Comparison of ENCODE assay signal across 8 cellular contexts in the genomic region with DNA sequence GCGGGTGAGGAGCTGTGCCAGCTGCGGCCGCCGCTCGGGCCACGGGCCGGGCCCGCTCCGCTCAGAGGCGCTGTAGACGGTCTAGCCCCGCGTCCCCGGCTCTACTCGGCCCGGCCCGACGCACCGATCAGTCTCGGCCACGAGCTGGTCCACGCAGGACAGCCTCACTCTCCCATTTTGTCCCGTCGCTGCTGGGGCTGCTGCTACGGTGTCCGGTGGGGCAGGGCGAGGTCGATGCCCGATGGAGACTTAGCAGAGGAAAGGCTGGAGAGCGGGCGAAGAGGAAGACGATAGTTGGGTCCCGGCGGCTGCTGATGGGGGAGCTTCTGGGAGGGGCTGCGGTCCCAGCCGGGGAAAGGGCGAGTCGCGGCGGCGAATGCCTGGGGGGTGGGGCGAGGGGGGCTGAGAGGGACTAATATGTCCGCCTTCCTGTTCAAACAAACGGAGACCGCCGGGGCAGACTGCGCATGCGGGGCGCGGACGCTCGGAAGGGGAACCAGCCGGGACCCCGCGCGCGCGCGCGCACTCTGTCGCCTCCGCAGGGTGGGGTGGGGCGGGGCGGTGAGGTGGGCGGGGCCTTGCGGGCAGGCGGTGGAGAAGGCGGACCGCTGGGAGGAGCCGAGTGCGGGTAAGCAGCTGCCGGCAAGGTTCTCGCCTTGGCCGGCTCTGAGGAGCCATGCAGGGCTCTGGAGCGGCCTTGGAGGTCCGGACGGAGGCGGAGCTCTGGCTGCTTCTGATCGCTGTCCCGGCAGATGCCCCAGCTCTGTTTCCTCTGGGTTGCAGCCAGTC. TPM values are rescaled to one million over a fixed set of nuclear protein-coding genes. Genes with fewer than 3 reads are reported as not detected.
DNase-seq lines count a peak whose midpoint lies in the region; ATAC-seq and TF ChIP-seq lines count a peak whose summit lies in the region.

Gene ROCK1, minus strand, starts transcription at position 463 of the 789 bp plus-strand sequence. CDS start 903 bp downstream, outside the sequence.

- no peaks in the 10 kb centered on the region for H3K36me3 Mint-ChIP-seq in naive B cell
- H3K36me3 Mint-ChIP-seq in stimulated activated effector memory CD8-positive, alpha-beta T cell treated with anti-CD3 and anti-CD28 coated beads, Interleukin-12 subunit alpha, Interleukin-12 subunit beta, amount 100 ng/mL, for 72 hours: peaks cover 12% of the 10 kb centered on the region

- no peaks in the 10 kb centered on the region for H3K9me3 Mint-ChIP-seq in naive B cell
- no peaks in the 10 kb centered on the region for H3K9me3 Mint-ChIP-seq in stimulated activated effector memory CD8-positive, alpha-beta T cell treated with anti-CD3 and anti-CD28 coated beads, Interleukin-12 subunit alpha, Interleukin-12 subunit beta, amount 100 ng/mL, for 72 hours

- H3K27ac Mint-ChIP-seq in naive B cell: peak within 1 kb of the TSS; percentile 95 to 98 (median 98)
- peak within 1 kb of the TSS; percentile 95 for H3K27ac Mint-ChIP-seq in stimulated activated effector memory CD8-positive, alpha-beta T cell treated with anti-CD3 and anti-CD28 coated beads, Interleukin-12 subunit alpha, Interleukin-12 subunit beta, amount 100 ng/mL, for 72 hours

- TF ChIP-seq CTCF in LNCaP clone FGC (IDR thresholded peaks at IDR 0.05; ENCODE audit: control insufficient read depth, extremely low read depth, insufficient read depth): no peak

- peak; percentile 78 to 79 for ATAC-seq in naive B cell (ENCODE audit: low read depth in 2 of 2)
- ATAC-seq in stimulated activated effector memory CD8-positive, alpha-beta T cell treated with anti-CD3 and anti-CD28 coated beads, Interleukin-12 subunit alpha, Interleukin-12 subunit beta, amount 100 ng/mL, for 72 hours: peak; percentile 90

- H3K27me3 Mint-ChIP-seq in naive B cell: no peaks in the 10 kb centered on the region

- H3K4me3 ChIP-seq in LNCaP clone FGC (ENCODE audit: low read depth, low read length): peak within 1 kb of the TSS; percentile 90

- peak; percentile 97 for DNase-seq in EL
- DNase-seq in H4 (ENCODE audit: low spot score): peak; percentile 91
- peak; percentile 81 for DNase-seq in LNCaP clone FGC (ENCODE audit: low read depth)
- DNase-seq in RPMI8226: peak; percentile 98
- peak; percentile 98 for DNase-seq in activated T-helper 1 cell treated with anti-CD3 and anti-CD28 coated beads, Interleukin-2, amount 50 U/mL, for 16 hours (ENCODE audit: low read depth in 1 of 2, low spot score in 1 of 2)
- peak; percentile 99 for DNase-seq in fibroblast of gingiva (ENCODE audit: low read depth)
- peak; percentile 97 for DNase-seq in naive B cell
- peak; percentile 96 to 99 for DNase-seq in stimulated activated effector memory CD8-positive, alpha-beta T cell treated with anti-CD3 and anti-CD28 coated beads, Interleukin-12 subunit alpha, Interleukin-12 subunit beta, amount 100 ng/mL, for 72 hours (ENCODE audit: low spot score in 2 of 2)

- peak within 1 kb of the TSS in 3 of 8 donors; percentile 94 to 98 (median 97) for H3K4me3 Mint-ChIP-seq in naive B cell
- H3K4me3 Mint-ChIP-seq in stimulated activated effector memory CD8-positive, alpha-beta T cell treated with anti-CD3 and anti-CD28 coated beads, Interleukin-12 subunit alpha, Interleukin-12 subunit beta, amount 100 ng/mL, for 72 hours: no peak within 1 kb of the TSS

- peaks cover 5 to 15% (median 6%) of the 10 kb centered on the region in 3 donors for H3K4me1 Mint-ChIP-seq in naive B cell
- H3K4me1 Mint-ChIP-seq in stimulated activated effector memory CD8-positive, alpha-beta T cell treated with anti-CD3 and anti-CD28 coated beads, Interleukin-12 subunit alpha, Interleukin-12 subunit beta, amount 100 ng/mL, for 72 hours: peaks cover 1% of the 10 kb centered on the region

RNA-seq across cellular contexts. Expression of gene ROCK1, which starts in this region (rescaled TPM):
- total RNA-seq in H4 (2014; rRNA removed; shearing (Covaris generic)): 14.4 and 14.9 TPM in 2 replicates
- polyA plus RNA-seq in naive B cell (ENCODE audit: low read depth in 6 of 6): 10 to 100 TPM; 25.3 to 63.9 (median 37.8) TPM

Comparison
In these comparisons a context has a peak if more than half of its experiments do, and no peak if none do; other contexts are left out.
1. Peak in every context shown above with its lines: DNase-seq, ATAC-seq and H3K4me3 ChIP-seq.